ENCODE assay signal across 14 cellular contexts in genomic region chr11:77665240-77665965, GRCh38. TPM values are rescaled to one million over a fixed set of nuclear protein-coding genes. Genes with fewer than 3 reads are reported as not detected.
DNase-seq lines count a peak whose midpoint lies in the region; ATAC-seq and TF ChIP-seq lines count a peak whose summit lies in the region.
"Had no signal": no experiment of that assay in that cellular context is flagged by ENCODE, and none has a peak within 500 bp of the region (broad histone marks: within the 10 kb centered on the region; RNA-seq: fewer than 3 reads in every experiment).

No MANE protein-coding gene starts in this region.

- intact Hi-C loops in left ventricle myocardium inferior (cut with micrococcal nuclease) (no loop called here), heart left ventricle (cut with DNase I) (no loop called here), transverse colon (cut with DNase I; ENCODE audit: low total_unique reads) (no loop called here)

- TF ChIP-seq POLR2A in heart left ventricle (IDR thresholded peaks at IDR 0.05) (no peak), transverse colon (IDR thresholded peaks at IDR 0.05) (no peak)

- H3K27ac ChIP-seq in left ventricle myocardium inferior (replicated peaks) (peak overlapping the region; percentile 7), heart left ventricle (no peak overlapping the region), transverse colon (peak overlapping the region; percentile 17 to 61 (median 48))
- H3K27ac ChIP-seq: BLaER1 treated with 17β-estradiol and CSF1 and Interleukin-3, amounts not matched to agents 10 nM and 100 nM had no signal

- TF ChIP-seq CTCF in left ventricle myocardium inferior (IDR thresholded peaks at IDR 0.05; ENCODE audit: borderline replicate concordance) (no peak), heart left ventricle (IDR thresholded peaks at IDR 0.05) (no peak), transverse colon (IDR thresholded peaks at IDR 0.05) (no peak)

- peaks cover 60% of the 10 kb centered on the region for H3K36me3 ChIP-seq in left ventricle myocardium inferior
- H3K36me3 ChIP-seq in heart left ventricle: peaks cover 2 to 68% (median 50%) of the 10 kb centered on the region in 9 donors
- H3K36me3 ChIP-seq in transverse colon: peaks cover 0 to 35% (median 7%) of the 10 kb centered on the region in 4 donors

- no peak for TF ChIP-seq EP300 in transverse colon (IDR thresholded peaks at IDR 0.05; ENCODE audit: low read depth)

- no peaks in the 10 kb centered on the region for H3K9me3 ChIP-seq in left ventricle myocardium inferior (replicated peaks)
- H3K9me3 ChIP-seq in heart left ventricle: no peaks in the 10 kb centered on the region
- no peaks in the 10 kb centered on the region for H3K9me3 ChIP-seq in transverse colon
- H3K9me3 ChIP-seq: BLaER1 treated with 17β-estradiol and CSF1 and Interleukin-3, amounts not matched to agents 10 nM and 100 nM had no signal

- H3K27me3 ChIP-seq in left ventricle myocardium inferior (ENCODE audit: low read depth) (no peaks in the 10 kb centered on the region), heart left ventricle (no peaks in the 10 kb centered on the region), transverse colon (no peaks in the 10 kb centered on the region)
- H3K27me3 ChIP-seq: BLaER1 treated with 17β-estradiol and CSF1 and Interleukin-3, amounts not matched to agents 10 nM and 100 nM had no signal

- no peak for DNase-seq in left ventricle myocardium inferior
- DNase-seq in heart left ventricle: no peak
- DNase-seq in dermis blood vessel endothelial cell: peak; percentile 57
- DNase-seq in lung microvascular endothelial cell (ENCODE audit: low read depth in 2 of 2): peak; percentile 22 to 60
- no peak for DNase-seq in transverse colon
- no peak for DNase-seq in NCI-H1105 treated with DMSO at 0.1 percent for 48 hours (lab: John Stamatoyannopoulos, UW)
- DNase-seq in D341Med (ENCODE audit: low spot score): no peak
- no peak for DNase-seq in epidermal melanocyte (ENCODE audit: insufficient read length, low spot score)
- DNase-seq: 8988T; CD4-positive, CD25-positive, alpha-beta regulatory T cell; DMS79; EL had no signal

- H3K4me1 ChIP-seq in left ventricle myocardium inferior (peaks cover 21% of the 10 kb centered on the region), heart left ventricle (peaks cover 0 to 16% (median 0%) of the 10 kb centered on the region in 12 donors), transverse colon (peaks cover 0 to 22% (median 10%) of the 10 kb centered on the region in 4 donors)

- ATAC-seq in heart left ventricle: no peak
- ATAC-seq: HCT116 had no signal

- H3K4me3 ChIP-seq in left ventricle myocardium inferior (no peak overlapping the region), heart left ventricle (no peak overlapping the region), transverse colon (no peak overlapping the region)
- H3K4me3 ChIP-seq: BLaER1 treated with 17β-estradiol and CSF1 and Interleukin-3, amounts not matched to agents 10 nM and 100 nM had no signal

- 71 to 87% (median 77%) methylated on average over 7 of the region's 7 CpGs for WGBS in heart left ventricle, 4 donors
- WGBS in transverse colon (ENCODE audit: low coverage in 1 of 2), 2 donors: 58 to 59% methylated on average over 5 to 7 of the region's 7 CpGs

- in situ Hi-C loops in transverse colon (cut with MboI; ENCODE audit: low pct_ligation_motif_present in 1 of 4, low pct_unique_long_range_greater_than_20kb in 1 of 4, low sequenced_read_pairs in 3 of 4): no loop called here

RNA-seq across cellular contexts. Expression of gene CLNS1A, which starts 27.8 kb away (rescaled TPM):
- total RNA-seq in left ventricle myocardium inferior (80.7 TPM), heart left ventricle (10 to 100 TPM; 60.8 to 85.1 (median 69.4) TPM), dermis blood vessel endothelial cell (128 and 186 TPM in 2 replicates), lung microvascular endothelial cell (63.1 and 99.2 TPM in 2 replicates), transverse colon (10 to 100 TPM in 3 of 4 donors, 1 to 10 TPM in 1; 9.4 to 96.3 (median 60.6) TPM)
- polyA plus RNA-seq in heart left ventricle: 10 to 100 TPM; 49.5 to 80.8 TPM

Comparison
In these comparisons a context has a peak if more than half of its experiments do, and no peak if none do; other contexts are left out.
1. H3K27ac ChIP-seq: peak in left ventricle myocardium inferior (single experiment) and transverse colon (4 of 4); none in heart left ventricle (0 of 12).
2. DNase-seq: peak in dermis blood vessel endothelial cell (single experiment) and lung microvascular endothelial cell (2 of 2); none in left ventricle myocardium inferior (single experiment), heart left ventricle (0 of 5), transverse colon (single experiment), NCI-H1105 treated with DMSO at 0.1 percent for 48 hours (single experiment), D341Med (single experiment) and epidermal melanocyte (single experiment).